8 cellular contexts compared by ENCODE assay signal in the genomic region with DNA sequence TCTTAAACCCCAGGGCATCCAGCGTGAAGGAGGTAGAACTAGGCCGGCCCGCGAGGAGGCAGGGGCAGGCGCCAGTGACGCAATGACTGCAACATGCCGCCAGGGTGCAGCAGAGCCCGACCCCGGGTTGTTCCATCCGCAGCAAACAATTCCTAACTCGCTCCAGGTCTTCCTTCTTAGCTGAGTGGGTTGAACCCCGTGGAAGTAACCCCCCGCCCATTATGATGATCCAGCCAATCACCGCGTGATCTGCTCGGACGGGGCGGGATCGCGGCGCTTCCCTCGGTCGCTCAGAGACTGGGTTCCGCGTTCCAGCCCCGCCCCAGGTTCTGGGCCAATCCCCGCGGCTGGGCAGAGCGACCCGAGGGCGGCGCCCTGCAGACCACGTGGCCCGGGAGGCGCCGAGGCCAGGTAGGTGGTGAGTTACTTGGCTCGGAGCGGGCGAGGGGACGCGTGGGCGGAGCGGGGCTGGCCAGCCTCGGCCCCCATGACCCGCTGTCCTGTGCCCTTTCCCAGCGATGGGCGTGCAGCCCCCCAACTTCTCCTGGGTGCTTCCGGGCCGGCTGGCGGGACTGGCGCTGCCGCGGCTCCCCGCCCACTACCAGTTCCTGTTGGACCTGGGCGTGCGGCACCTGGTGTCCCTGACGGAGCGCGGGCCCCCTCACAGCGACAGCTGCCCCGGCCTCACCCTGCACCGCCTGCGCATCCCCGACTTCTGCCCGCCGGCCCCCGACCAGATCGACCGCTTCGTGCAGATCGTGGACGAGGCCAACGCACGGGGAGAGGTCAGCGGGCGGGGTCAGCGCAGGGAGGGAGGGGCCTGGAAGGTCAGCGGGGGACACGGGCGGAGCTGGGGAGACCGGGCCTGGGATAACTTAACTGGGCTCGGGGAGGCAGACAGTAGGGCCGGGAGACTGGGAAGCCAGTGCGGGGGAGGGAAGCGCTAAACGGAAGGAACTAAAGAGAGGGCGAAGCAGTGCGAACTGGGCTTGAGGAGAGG. TPM values are rescaled to one million over a fixed set of nuclear protein-coding genes. Genes with fewer than 3 reads are reported as not detected.
DNase-seq lines count a peak whose midpoint lies in the region; ATAC-seq and TF ChIP-seq lines count a peak whose summit lies in the region.

A gene (plus strand): TSS at position 380 of the 1,000 bp plus-strand sequence. CDS start 139 bp downstream, at position 519.

- no peaks in the 10 kb centered on the region for H3K79me2 ChIP-seq in PC-3 (ENCODE audit: low read length)

- H3F3A ChIP-seq in PC-3 (ENCODE audit: low read length, unreplicated experiment): no peaks in the 10 kb centered on the region

- H3K27ac ChIP-seq in PC-3 (ENCODE audit: low read length) (no peak within 1 kb of the TSS), esophagus (ENCODE audit: low read depth in 2 of 2, low read length in 1 of 2) (peak within 1 kb of the TSS; percentile 75 to 90), muscle layer of colon (ENCODE audit: low read depth, low read length) (peak within 1 kb of the TSS; percentile 67)

- CTCF ChIA-PET in PC-3 (lab: Charles Lee): interaction anchor here (0.6 to 1.0 kb wide), 2 partner anchors 18 to 110 kb away, joined by 4 to 8 read pairs; no protein-coding TSS in a partner anchor

- H3K36me3 ChIP-seq in PC-3 (ENCODE audit: low read depth, low read length) (no peaks in the 10 kb centered on the region), esophagus (ENCODE audit: control insufficient read depth in 2 of 2, insufficient read depth in 2 of 2, low read length in 1 of 2) (peaks cover 0 to 6% of the 10 kb centered on the region in 2 donors), muscle layer of colon (ENCODE audit: insufficient read depth, low read length) (no peaks in the 10 kb centered on the region)

- no peaks in the 10 kb centered on the region for H3K9me2 ChIP-seq in PC-3 (replicated peaks; ENCODE audit: low read length)

- no peak within 1 kb of the TSS for H3K9ac ChIP-seq in PC-3 (ENCODE audit: low read length)
- peak within 1 kb of the TSS; percentile 25 for H3K9ac ChIP-seq in muscle layer of colon (ENCODE audit: low read length)

- ATAC-seq in GM21528 (IDR thresholded peaks at IDR 0.05; ENCODE audit: low FRiP score, unreplicated experiment) (peak; percentile 98), PC-3 (peak; percentile 95)

- peak within 1 kb of the TSS; percentile 54 for H2AFZ ChIP-seq in PC-3 (ENCODE audit: low read length)

- H4K20me1 ChIP-seq in PC-3 (ENCODE audit: low read length): no peaks in the 10 kb centered on the region

- POLR2A ChIA-PET in PC-3 (lab: Charles Lee; ENCODE audit: unreplicated experiment): no interaction called here

- H3K36me3 Mint-ChIP-seq in IgD-negative memory B cell: peaks cover 2% of the 10 kb centered on the region

- intact Hi-C loops in PC-3 (cut with micrococcal nuclease): loop anchor here (1.0 kb wide), 3 partner anchors 17 to 226 kb away; no protein-coding TSS in a partner anchor

- H3K4me3 ChIP-seq in PC-3 (ENCODE audit: low read length) (peak within 1 kb of the TSS; percentile 46), esophagus (ENCODE audit: low read depth in 1 of 2, low read length in 2 of 2) (peak within 1 kb of the TSS; percentile 83 to 87), muscle layer of colon (ENCODE audit: low read depth in 1 of 2, low read length in 2 of 2) (peak within 1 kb of the TSS; percentile 56 to 89)

- peak within 1 kb of the TSS; percentile 44 to 63 (median 61) for H3K27ac Mint-ChIP-seq in IgD-negative memory B cell

- peaks cover 9 to 10% (median 10%) of the 10 kb centered on the region in 3 donors for H3K4me1 Mint-ChIP-seq in IgD-negative memory B cell

- TF ChIP-seq CTCF in PC-3 (conservative IDR thresholded peaks at IDR 0.05; ENCODE audit: low read depth, low read length): peak; percentile 90

- H3K9me3 ChIP-seq in PC-3 (ENCODE audit: low read length) (no peaks in the 10 kb centered on the region), esophagus (ENCODE audit: control insufficient read depth in 2 of 2, insufficient read depth in 1 of 2, low read depth in 1 of 2, low read length in 1 of 2) (no peaks in the 10 kb centered on the region), muscle layer of colon (ENCODE audit: low read length) (no peaks in the 10 kb centered on the region)

- H3K4me1 ChIP-seq in PC-3 (ENCODE audit: insufficient read depth, low read length): peaks cover 19% of the 10 kb centered on the region
- peaks cover 0 to 6% of the 10 kb centered on the region in 2 donors for H3K4me1 ChIP-seq in esophagus (ENCODE audit: control insufficient read depth in 2 of 2, insufficient read depth in 2 of 2, low read length in 1 of 2)
- H3K4me1 ChIP-seq in muscle layer of colon (ENCODE audit: insufficient read depth, low read length): peaks cover 6% of the 10 kb centered on the region

- H3K9me3 Mint-ChIP-seq in IgD-negative memory B cell: no peaks in the 10 kb centered on the region

- H3K4me3 Mint-ChIP-seq in IgD-negative memory B cell: peak within 1 kb of the TSS; percentile 86 to 94 (median 92)

- H3K27me3 ChIP-seq in PC-3 (ENCODE audit: low read length): no peaks in the 10 kb centered on the region
- no peaks in the 10 kb centered on the region for H3K27me3 ChIP-seq in esophagus (ENCODE audit: control insufficient read depth in 1 of 2, insufficient read depth in 2 of 2, low read length in 2 of 2)
- no peaks in the 10 kb centered on the region for H3K27me3 ChIP-seq in muscle layer of colon (ENCODE audit: control insufficient read depth in 1 of 2, insufficient read depth in 2 of 2, low read length in 2 of 2)

- 1% methylated on average over 75 to 88 of the region's 88 CpGs for WGBS in esophagus, 2 donors

- H3K27me3 Mint-ChIP-seq in IgD-negative memory B cell: no peaks in the 10 kb centered on the region

- peak; percentile 99 for DNase-seq in DMS153 (lab: John Stamatoyannopoulos, UW)
- DNase-seq in PC-3: peak; percentile 95
- DNase-seq in activated T-cell treated with anti-CD3 and anti-CD28 coated beads, Interleukin-2, amount 50 U/mL, for 48 hours: peak; percentile 96 to 98
- peak; percentile 86 for DNase-seq in stimulated activated CD8-positive, alpha-beta memory T cell treated with anti-CD3 and anti-CD28 coated beads, Interleukin-7, amount 100 ng/mL, for 24 hours (ENCODE audit: low read depth)

- H3K4me2 ChIP-seq in PC-3 (ENCODE audit: low read length): peak within 1 kb of the TSS; percentile 73

- BruUV-seq in PC-3 (replicated peaks; lab: Mats Ljungman, UMichigan): no TSS peak

RNA-seq across cellular contexts. Expression of the gene that starts here (rescaled TPM):
- polyA plus RNA-seq in IgD-negative memory B cell (42.3 TPM), esophagus (10 to 100 TPM; 70.6 to 92.5 TPM)
- total RNA-seq in PC-3 (2014; rRNA removed): 20.4 and 27.6 TPM in 2 replicates
